Comparison of ENCODE assay signal across 1 cellular context in the genomic region with DNA sequence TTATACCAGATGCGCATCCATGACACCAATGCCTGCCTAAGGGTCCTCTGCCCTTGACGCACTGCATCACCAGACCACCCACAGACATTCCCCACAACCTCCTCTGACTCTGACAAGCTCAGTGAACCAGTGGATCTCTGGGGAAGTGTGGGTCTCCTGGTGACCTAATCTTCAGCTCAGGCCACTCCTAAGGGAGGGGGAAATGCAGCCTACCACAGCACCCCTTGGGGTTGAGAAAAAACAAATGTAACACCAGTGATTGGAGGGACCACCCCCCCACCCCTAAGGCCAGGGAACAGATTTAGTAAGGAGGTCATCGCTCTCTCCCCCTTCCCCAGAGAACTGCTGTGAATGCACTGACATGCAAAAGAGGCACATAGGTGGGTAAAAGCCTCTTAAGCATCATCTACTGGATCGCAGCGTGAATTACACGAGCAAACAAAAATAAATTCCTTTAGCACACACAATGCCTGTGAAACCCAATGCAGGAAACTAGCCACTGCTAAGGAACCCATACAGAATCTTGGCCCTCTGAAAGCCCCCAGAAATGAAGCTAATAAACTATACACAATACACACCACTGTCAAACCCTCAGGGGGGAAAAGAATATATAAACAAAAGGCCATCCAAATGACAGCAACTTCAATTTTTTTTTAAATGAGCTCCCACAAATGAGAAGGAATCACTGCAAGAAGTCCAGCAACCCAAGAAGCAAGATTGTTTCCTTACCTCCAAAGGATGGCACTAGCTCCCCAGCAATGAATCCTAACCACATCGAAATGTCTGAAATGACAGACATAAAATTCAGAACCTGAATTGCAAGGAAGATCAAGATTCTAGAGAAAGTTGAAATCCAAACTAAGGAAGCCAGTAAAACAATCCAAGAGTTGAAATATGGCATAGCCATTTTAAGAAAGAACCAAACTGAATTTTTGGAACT.
TF ChIP-seq lines count a peak whose summit lies in the region.

No MANE protein-coding gene starts in this region.

TF ChIP-seq in H1, 55 proteins besides CTCF, POLR2A, EP300 and RAD21:
- no peak for TF ChIP-seq KDM4A (IDR thresholded peaks at IDR 0.05; ENCODE audit: low read depth, low read length, severe bottlenecking)
- TF ChIP-seq BRCA1 (IDR thresholded peaks at IDR 0.05; ENCODE audit: low read depth, low read length), result no peak
- TF ChIP-seq RFX5 (IDR thresholded peaks at IDR 0.05; ENCODE audit: borderline replicate concordance, low read depth, low read length), result no peak
